ENCODE assay signal across 8 cellular contexts in the genomic region with DNA sequence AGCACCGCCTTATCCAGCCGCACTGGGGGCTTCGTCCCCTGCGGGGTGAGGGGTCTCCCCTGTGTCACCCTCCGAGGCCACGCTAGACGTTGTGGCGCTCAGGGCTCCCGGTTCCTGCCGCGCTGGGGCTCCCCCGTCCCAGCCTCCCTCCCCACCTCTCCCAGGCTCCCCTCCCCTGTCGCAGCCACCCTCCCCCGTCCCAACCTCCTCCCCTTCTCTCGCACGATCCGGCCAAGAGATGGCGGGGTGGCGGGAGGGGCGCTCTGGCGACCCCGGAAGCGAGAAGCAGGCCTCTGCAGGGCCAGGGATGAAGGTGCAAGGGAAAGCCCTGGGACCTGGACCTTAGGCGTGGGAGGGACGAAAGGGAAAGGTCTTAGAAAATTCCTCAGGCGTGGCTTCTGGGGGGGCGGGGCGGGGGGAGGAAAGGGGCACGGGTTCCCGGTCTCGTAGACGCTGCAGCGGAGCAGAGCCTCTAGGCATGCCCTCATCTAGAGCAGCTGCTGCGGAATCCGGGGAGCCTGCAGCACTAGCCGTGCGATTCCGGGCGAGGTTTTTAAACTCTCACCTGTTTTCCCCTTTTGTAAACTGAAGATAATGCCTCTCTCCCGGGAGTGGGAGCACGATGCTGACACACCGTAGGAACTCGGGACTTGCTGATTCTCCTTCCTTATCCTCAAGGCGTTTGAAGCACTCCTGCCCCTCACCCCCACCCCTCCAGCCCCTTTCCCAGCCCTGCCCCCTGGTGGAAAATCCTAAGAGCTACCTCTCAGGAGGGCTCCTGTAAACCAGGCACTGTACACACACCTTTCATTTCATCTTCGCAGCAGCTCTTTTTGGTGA. TPM values are rescaled to one million over a fixed set of nuclear protein-coding genes. Genes with fewer than 3 reads are reported as not detected.
DNase-seq lines count a peak whose midpoint lies in the region; ATAC-seq and TF ChIP-seq lines count a peak whose summit lies in the region.

No MANE protein-coding gene starts in this region.

- no peak overlapping the region for H2BK5ac ChIP-seq in neuronal stem cell (ENCODE audit: low read length)

- H3K18ac ChIP-seq in neuronal stem cell (ENCODE audit: low read length): peak overlapping the region; percentile 85

- no peak overlapping the region for H2BK12ac ChIP-seq in neuronal stem cell (ENCODE audit: low read length)

- ATAC-seq in HG02678 (IDR thresholded peaks at IDR 0.05; ENCODE audit: unreplicated experiment): peak; percentile 48

- WGBS in neuronal stem cell (ENCODE audit: extremely low coverage in 2 of 2, insufficient read length in 2 of 2, insufficient replicate concordance in 1 of 2), 2 donors: no CpG with 5 or more reads among the region's 45 CpGs

- DNase-seq in NCI-H524 (lab: John Stamatoyannopoulos, UW) (peak; percentile 62 to 73), NCI-H524 treated with DMSO at 0.1 percent for 48 hours (lab: John Stamatoyannopoulos, UW) (no peak), NCI-H2227 treated with DMSO at 0.1 percent for 48 hours (lab: John Stamatoyannopoulos, UW) (peak; percentile 58), activated T-cell treated with anti-CD3 and anti-CD28 coated beads for 4 hours (peak; percentile 20), fibroblast of mammary gland (ENCODE audit: low read depth) (peak; percentile 39), neuronal stem cell (ENCODE audit: low spot score) (no peak), OCI-M2 (lab: John Stamatoyannopoulos, UW; ENCODE audit: unreplicated experiment) (no peak)

- no peak overlapping the region for H2BK120ac ChIP-seq in neuronal stem cell (ENCODE audit: low read depth, low read length)

- no peaks in the 10 kb centered on the region for H3K36me3 ChIP-seq in neuronal stem cell (replicated peaks in 1 of 2; ENCODE audit: control insufficient read depth in 2 of 2, insufficient read depth in 2 of 2, low read length in 2 of 2)

- H2AK5ac ChIP-seq in neuronal stem cell (ENCODE audit: low read depth, low read length): no peak overlapping the region

- no peak overlapping the region for H3K23ac ChIP-seq in neuronal stem cell (ENCODE audit: low read depth, low read length, poor library complexity)

- H3K27me3 ChIP-seq in neuronal stem cell (ENCODE audit: control insufficient read depth in 3 of 3, insufficient read depth in 3 of 3, low read depth in 1 of 3, low read length in 3 of 3): peaks cover 22 to 55% (median 50%) of the 10 kb centered on the region in 3 experiments

- no peaks in the 10 kb centered on the region for H3K79me1 ChIP-seq in neuronal stem cell (ENCODE audit: low read depth, low read length)

- no peak overlapping the region for H3K4ac ChIP-seq in neuronal stem cell (ENCODE audit: low read length)

- no peak overlapping the region for H4K91ac ChIP-seq in neuronal stem cell (ENCODE audit: low read depth, low read length, poor library complexity)

- TF ChIP-seq CTCF in fibroblast of mammary gland (conservative IDR thresholded peaks at IDR 0.05; ENCODE audit: control insufficient read depth, insufficient read depth, low read depth, low read length): peak; percentile 41

- peak overlapping the region; percentile 68 for H3K4me2 ChIP-seq in neuronal stem cell (ENCODE audit: insufficient read depth, low read length, poor library complexity, severe bottlenecking)

- H3K14ac ChIP-seq in neuronal stem cell (ENCODE audit: low read length): no peak overlapping the region

- H2AFZ ChIP-seq in neuronal stem cell (ENCODE audit: low read length): peak overlapping the region; percentile 55

- no peak overlapping the region for H4K8ac ChIP-seq in neuronal stem cell (ENCODE audit: low read depth, low read length)

- H3K27ac ChIP-seq in neuronal stem cell (replicated peaks; ENCODE audit: low read length): no peak overlapping the region

- H3K9ac ChIP-seq in neuronal stem cell (ENCODE audit: low read depth, low read length, poor library complexity): peak overlapping the region; percentile 60

- peak overlapping the region; percentile 58 for H2BK15ac ChIP-seq in neuronal stem cell (ENCODE audit: low read length)

- H3K9me3 ChIP-seq in neuronal stem cell (replicated peaks in 1 of 2; ENCODE audit: control insufficient read depth in 2 of 2, insufficient read depth in 1 of 2, low read depth in 1 of 2, low read length in 2 of 2): peaks cover 3 to 8% of the 10 kb centered on the region in 2 donors

- H3K4me1 ChIP-seq in neuronal stem cell (ENCODE audit: control insufficient read depth in 2 of 2, insufficient read depth in 1 of 2, low read depth in 1 of 2, low read length in 2 of 2): peaks cover 8 to 16% of the 10 kb centered on the region in 2 donors

- H3K4me3 ChIP-seq in fibroblast of mammary gland (ENCODE audit: control insufficient read depth, low read depth, low read length): peak overlapping the region; percentile 52
- peak overlapping the region; percentile 5 to 80 for H3K4me3 ChIP-seq in neuronal stem cell (ENCODE audit: low read length in 2 of 2)

RNA-seq across cellular contexts. Expression of a gene that starts 14.4 kb away (rescaled TPM):
- 0.21 TPM for polyA plus RNA-seq in neuronal stem cell (2013, experiment 1 of 2)
- 0.21 TPM for polyA plus RNA-seq in neuronal stem cell (2013, experiment 2 of 2)

RNA-seq across cellular contexts. Expression of a gene that starts 37.1 kb away (rescaled TPM):
- polyA plus RNA-seq in neuronal stem cell (2013, experiment 1 of 2): not detected
- polyA plus RNA-seq in neuronal stem cell (2013, experiment 2 of 2): 0.11 TPM

RNA-seq across cellular contexts. Expression of a gene that starts 38.5 kb away (rescaled TPM):
- 0.07 TPM for polyA plus RNA-seq in neuronal stem cell (2013, experiment 1 of 2)
- 0.07 TPM for polyA plus RNA-seq in neuronal stem cell (2013, experiment 2 of 2)

Comparison
In these comparisons a context has a peak if more than half of its experiments do, and no peak if none do; other contexts are left out.
1. DNase-seq: peak in NCI-H524 (2 of 2), NCI-H2227 treated with DMSO at 0.1 percent for 48 hours (single experiment), activated T-cell treated with anti-CD3 and anti-CD28 coated beads for 4 hours (single experiment) and fibroblast of mammary gland (single experiment); none in NCI-H524 treated with DMSO at 0.1 percent for 48 hours (single experiment), neuronal stem cell (single experiment) and OCI-M2 (single experiment).